12 cellular contexts compared by ENCODE assay signal in the genomic region with DNA sequence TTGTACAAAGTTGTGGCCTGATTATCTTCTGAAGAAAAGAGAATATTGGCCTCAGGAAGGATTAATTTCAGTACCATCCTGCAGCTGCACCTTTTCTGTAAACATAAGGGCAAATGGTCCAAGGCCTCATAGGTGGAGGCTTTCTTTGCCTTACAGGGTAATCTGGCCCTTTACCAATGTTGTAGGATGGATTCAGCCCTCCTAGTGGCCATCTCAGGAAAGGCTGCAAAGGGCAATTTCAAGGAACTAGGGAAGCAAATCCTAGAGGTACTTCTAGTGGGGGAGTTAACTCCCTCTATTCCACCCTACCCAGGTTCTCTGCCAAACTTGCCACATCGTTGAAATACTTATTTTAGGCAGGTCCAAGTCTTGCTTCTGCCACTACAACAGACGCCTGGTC. TPM values are rescaled to one million over a fixed set of nuclear protein-coding genes. Genes with fewer than 3 reads are reported as not detected.
DNase-seq lines count a peak whose midpoint lies in the region; ATAC-seq and TF ChIP-seq lines count a peak whose summit lies in the region.
"Had no signal": no experiment of that assay in that cellular context is flagged by ENCODE, and none has a peak within 500 bp of the region (broad histone marks: within the 10 kb centered on the region; RNA-seq: fewer than 3 reads in every experiment).

No MANE protein-coding gene starts in this region.

- H3K4ac ChIP-seq in trophoblast cell (ENCODE audit: low read depth, low read length) = no peak overlapping the region

- DNase-seq in endodermal cell (peak; percentile 83), trophoblast cell (peak; percentile 1 to 21), NCI-H510A (lab: John Stamatoyannopoulos, UW) (no peak), NCI-H1694 treated with DMSO at 0.1 percent for 48 hours (lab: John Stamatoyannopoulos, UW) (no peak), NCI-H1694 (lab: John Stamatoyannopoulos, UW) (no peak)
- DNase-seq: cerebellar nuclear complex, naive B cell, NCI-H2227 treated with DMSO at 0.1 percent for 48 hours had no signal

- H3K27me3 ChIP-seq in endodermal cell (ENCODE audit: control insufficient read depth, insufficient read depth, low read length, poor library complexity, severe bottlenecking) (no peaks in the 10 kb centered on the region), trophoblast cell (ENCODE audit: insufficient read depth, low read length) (no peaks in the 10 kb centered on the region)
- H3K27me3 ChIP-seq: suprapubic skin had no signal

- no peak overlapping the region for H2AK5ac ChIP-seq in trophoblast cell (ENCODE audit: low read length)

- H4K12ac ChIP-seq in trophoblast cell (ENCODE audit: low read depth, low read length) = no peak overlapping the region

- ATAC-seq in GM18907 (IDR thresholded peaks at IDR 0.05; ENCODE audit: unreplicated experiment) = peak; percentile 59

- H3K4me1 Mint-ChIP-seq in endodermal cell = no peaks in the 10 kb centered on the region
- H3K4me1 Mint-ChIP-seq: naive B cell had no signal

- H2AFZ ChIP-seq in trophoblast cell (ENCODE audit: insufficient read depth, low read length, poor library complexity) = no peak overlapping the region

- no peak overlapping the region for H2BK120ac ChIP-seq in trophoblast cell (ENCODE audit: insufficient read depth, low read length, poor library complexity)

- H3K9me3 Mint-ChIP-seq in endodermal cell = no peaks in the 10 kb centered on the region
- H3K9me3 Mint-ChIP-seq: naive B cell; T-helper 1 cell treated with Interleukin-12 subunit alpha and Interleukin-12 subunit beta and Interleukin-4 antibody, amounts not matched to agents 30 μg/mL and 1 μg/mL, for 36 hours had no signal

- no peak overlapping the region for H2BK12ac ChIP-seq in trophoblast cell (ENCODE audit: low read length)

- no peak overlapping the region for H3K27ac Mint-ChIP-seq in endodermal cell
- H3K27ac Mint-ChIP-seq: naive B cell; T-helper 1 cell treated with Interleukin-12 subunit alpha and Interleukin-12 subunit beta and Interleukin-4 antibody, amounts not matched to agents 30 μg/mL and 1 μg/mL, for 36 hours had no signal

- TF ChIP-seq CTCF in LNCAP (IDR thresholded peaks at IDR 0.05) (0 out of 2 replicates have a peak, but pooled peaks have one; percentile 7), endodermal cell (conservative IDR thresholded peaks at IDR 0.05) (peak; percentile 80)

- H3K23ac ChIP-seq in trophoblast cell (ENCODE audit: low read length) = no peak overlapping the region

- no peak overlapping the region for H3K27ac ChIP-seq in endodermal cell (ENCODE audit: low read depth, low read length)
- no peak overlapping the region for H3K27ac ChIP-seq in trophoblast cell (ENCODE audit: low read depth, low read length)
- H3K27ac ChIP-seq: suprapubic skin had no signal

- H4K91ac ChIP-seq in trophoblast cell (ENCODE audit: low read depth, low read length) = no peak overlapping the region

- H3K4me1 ChIP-seq in endodermal cell (ENCODE audit: control insufficient read depth, insufficient read depth, low read length) (no peaks in the 10 kb centered on the region), trophoblast cell (ENCODE audit: control insufficient read depth in 1 of 2, insufficient read depth in 2 of 2, low read length in 2 of 2) (peaks cover 0 to 2% of the 10 kb centered on the region in 2 experiments)
- H3K4me1 ChIP-seq: suprapubic skin had no signal

- no peak overlapping the region for H4K8ac ChIP-seq in trophoblast cell (ENCODE audit: low read depth, low read length)

- H3K79me2 ChIP-seq in trophoblast cell (ENCODE audit: control insufficient read depth, insufficient read depth, low read length, poor library complexity) = no peaks in the 10 kb centered on the region

- no peak overlapping the region for H2BK5ac ChIP-seq in trophoblast cell (ENCODE audit: low read depth, low read length, poor library complexity)

- no peaks in the 10 kb centered on the region for H3K79me1 ChIP-seq in trophoblast cell (ENCODE audit: low read length)

- H3K36me3 Mint-ChIP-seq in endodermal cell (ENCODE audit: low read depth) = no peaks in the 10 kb centered on the region
- H3K36me3 Mint-ChIP-seq: naive B cell had no signal

- no peak overlapping the region for H3K9ac ChIP-seq in endodermal cell (ENCODE audit: extremely low read depth, low read length, poor library complexity, severe bottlenecking)
- no peak overlapping the region for H3K9ac ChIP-seq in trophoblast cell (ENCODE audit: low read length)

- no peak overlapping the region for H3K4me3 ChIP-seq in endodermal cell (ENCODE audit: low read length)
- H3K4me3 ChIP-seq in trophoblast cell (ENCODE audit: low read depth, low read length) = no peak overlapping the region
- H3K4me3 ChIP-seq: suprapubic skin had no signal

- H3K18ac ChIP-seq in trophoblast cell (ENCODE audit: low read length) = no peak overlapping the region

- no peaks in the 10 kb centered on the region for H3K36me3 ChIP-seq in endodermal cell (ENCODE audit: control insufficient read depth, insufficient read depth, low read length)
- no peaks in the 10 kb centered on the region for H3K36me3 ChIP-seq in trophoblast cell (ENCODE audit: control insufficient read depth in 1 of 2, insufficient read depth in 2 of 2, low read length in 2 of 2)
- H3K36me3 ChIP-seq: suprapubic skin had no signal

- 85 to 94% methylated on average over 2 of the region's 2 CpGs for WGBS in endodermal cell (ENCODE audit: insufficient coverage in 1 of 2, insufficient read length in 1 of 2), 2 experiments
- WGBS in trophoblast cell (ENCODE audit: extremely low coverage, insufficient coverage, insufficient read length) = no CpG with 5 or more reads among the region's 2 CpGs

- no peak overlapping the region for H3K4me2 ChIP-seq in trophoblast cell (ENCODE audit: low read length)

- H3K4me3 Mint-ChIP-seq in endodermal cell = no peak overlapping the region
- H3K4me3 Mint-ChIP-seq: naive B cell; T-helper 1 cell treated with Interleukin-12 subunit alpha and Interleukin-12 subunit beta and Interleukin-4 antibody, amounts not matched to agents 30 μg/mL and 1 μg/mL, for 36 hours had no signal

- H3K9me3 ChIP-seq in endodermal cell (ENCODE audit: control insufficient read depth, low read length) (no peaks in the 10 kb centered on the region), trophoblast cell (ENCODE audit: insufficient read depth, low read depth, low read length) (no peaks in the 10 kb centered on the region)
- H3K9me3 ChIP-seq: suprapubic skin had no signal

- H3K27me3 Mint-ChIP-seq in endodermal cell (ENCODE audit: insufficient read depth) = no peaks in the 10 kb centered on the region
- H3K27me3 Mint-ChIP-seq: naive B cell had no signal

- no peak overlapping the region for H3K14ac ChIP-seq in trophoblast cell (ENCODE audit: low read length)

RNA-seq across cellular contexts. Expression of a gene that starts 57.6 kb away (rescaled TPM):
- total RNA-seq in endodermal cell = not detected
- polyA plus RNA-seq in endodermal cell (2013, experiment 1 of 2) = 0.32 TPM
- not detected for polyA plus RNA-seq in endodermal cell (2013, experiment 2 of 2)
- 0.12 TPM in 2 replicates for polyA plus RNA-seq in trophoblast cell (2013)

Comparison
In these comparisons a context has a peak if more than half of its experiments do, and no peak if none do; other contexts are left out.
1. DNase-seq: peak in endodermal cell (single experiment) and trophoblast cell (2 of 2); none in NCI-H510A (single experiment), NCI-H1694 treated with DMSO at 0.1 percent for 48 hours (single experiment) and NCI-H1694 (single experiment).